In the genomic region with DNA sequence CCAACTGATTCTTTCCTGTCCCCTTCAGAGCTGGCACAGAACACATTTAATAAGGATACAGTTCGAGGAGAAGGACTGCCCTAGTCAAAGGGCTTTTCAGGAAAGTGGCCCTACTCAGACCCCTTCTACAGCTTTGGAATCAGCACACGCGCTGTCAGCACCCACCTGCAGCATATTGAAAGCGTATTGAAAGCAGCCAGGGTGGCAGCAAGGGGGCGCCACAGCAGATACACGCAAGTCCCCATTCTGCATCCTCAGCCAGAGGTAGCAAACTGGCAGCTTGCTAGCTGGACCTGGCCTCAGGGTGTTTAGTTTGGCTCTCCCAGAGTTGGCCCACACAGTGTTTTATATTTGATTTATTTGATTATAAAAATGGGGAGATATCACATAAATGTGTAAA, we compare ENCODE assay signal across 1 cellular context.
TF ChIP-seq lines count a peak whose summit lies in the region.

No MANE protein-coding gene starts in this region.

TF ChIP-seq in HCT116, 20 proteins besides CTCF, POLR2A, EP300 and RAD21:
- TF ChIP-seq EZH2 (IDR thresholded peaks at IDR 0.05) (no peak), ZNF274 (IDR thresholded peaks at IDR 0.05; ENCODE audit: low read depth, low read length) (no peak), JUND (IDR thresholded peaks at IDR 0.05) (no peak), SRF (IDR thresholded peaks at IDR 0.05; ENCODE audit: low read depth) (no peak), TCF7L2 (IDR thresholded peaks at IDR 0.05; ENCODE audit: borderline replicate concordance, extremely low read depth, insufficient read depth, insufficient read length) (no peak), EGR1 (IDR thresholded peaks at IDR 0.05; ENCODE audit: low read depth) (no peak), ZFX (IDR thresholded peaks at IDR 0.05) (no peak), SIN3A (IDR thresholded peaks at IDR 0.05; ENCODE audit: low read depth) (no peak), FOSL1 (IDR thresholded peaks at IDR 0.05; ENCODE audit: low read depth) (no peak), POLR2AphosphoS5 (IDR thresholded peaks at IDR 0.05; ENCODE audit: low read depth, low read length) (no peak)
- TF ChIP-seq, protein P1, sequence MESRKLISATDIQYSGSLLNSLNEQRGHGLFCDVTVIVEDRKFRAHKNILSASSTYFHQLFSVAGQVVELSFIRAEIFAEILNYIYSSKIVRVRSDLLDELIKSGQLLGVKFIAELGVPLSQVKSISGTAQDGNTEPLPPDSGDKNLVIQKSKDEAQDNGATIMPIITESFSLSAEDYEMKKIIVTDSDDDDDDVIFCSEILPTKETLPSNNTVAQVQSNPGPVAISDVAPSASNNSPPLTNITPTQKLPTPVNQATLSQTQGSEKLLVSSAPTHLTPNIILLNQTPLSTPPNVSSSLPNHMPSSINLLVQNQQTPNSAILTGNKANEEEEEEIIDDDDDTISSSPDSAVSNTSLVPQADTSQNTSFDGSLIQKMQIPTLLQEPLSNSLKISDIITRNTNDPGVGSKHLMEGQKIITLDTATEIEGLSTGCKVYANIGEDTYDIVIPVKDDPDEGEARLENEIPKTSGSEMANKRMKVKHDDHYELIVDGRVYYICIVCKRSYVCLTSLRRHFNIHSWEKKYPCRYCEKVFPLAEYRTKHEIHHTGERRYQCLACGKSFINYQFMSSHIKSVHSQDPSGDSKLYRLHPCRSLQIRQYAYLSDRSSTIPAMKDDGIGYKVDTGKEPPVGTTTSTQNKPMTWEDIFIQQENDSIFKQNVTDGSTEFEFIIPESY (IDR thresholded peaks at IDR 0.05; ENCODE audit: extremely low read depth, insufficient replicate concordance, low read length), result no peak
